Comparison of ENCODE assay signal across 17 cellular contexts in the genomic region with DNA sequence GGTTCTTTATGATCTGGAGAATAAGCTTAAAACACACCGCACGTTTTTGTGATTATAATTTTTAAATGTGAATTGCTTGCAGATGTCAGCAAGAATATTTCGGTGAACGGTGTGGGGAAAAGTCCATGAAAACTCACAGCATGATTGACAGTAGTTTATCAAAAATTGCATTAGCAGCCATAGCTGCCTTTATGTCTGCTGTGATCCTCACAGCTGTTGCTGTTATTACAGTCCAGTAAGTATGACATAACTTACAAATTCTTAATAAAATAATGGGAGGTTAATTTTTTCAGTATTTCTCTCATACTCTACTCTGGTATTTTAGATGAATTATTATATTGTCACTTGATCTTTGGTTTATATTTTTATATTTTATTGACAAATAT. TPM values are rescaled to one million over a fixed set of nuclear protein-coding genes. Genes with fewer than 3 reads are reported as not detected.
"Had no signal": no experiment of that assay in that cellular context is flagged by ENCODE, and none has a peak within 500 bp of the region (broad histone marks: within the 10 kb centered on the region; RNA-seq: fewer than 3 reads in every experiment).

No MANE protein-coding gene starts in this region.

- H3K27me3 ChIP-seq: esophagus muscularis mucosa, right atrium auricular region, suprapubic skin, upper lobe of left lung had no signal

- H3K4me3 ChIP-seq: esophagus muscularis mucosa, right atrium auricular region, suprapubic skin, upper lobe of left lung had no signal

- H3K27ac ChIP-seq: esophagus muscularis mucosa, suprapubic skin, upper lobe of left lung had no signal

- DNase-seq: activated CD4-positive, alpha-beta T cell treated with anti-CD3 and anti-CD28 coated beads, Interleukin-2, amount 50 U/mL, for 1 hour; activated CD4-positive, CD25-positive, alpha-beta regulatory T cell; activated naive CD4-positive, alpha-beta T cell; aorta; foreskin melanocyte; nephron progenitor cell; occipital lobe; small intestine; upper lobe of left lung had no signal

- FAIRE-seq: small intestine had no signal

- H3K27ac Mint-ChIP-seq: activated T-helper 1 cell treated with anti-CD3 and anti-CD28 coated beads, Interleukin-12 subunit alpha, Interleukin-12 subunit beta, Interleukin-2, Interleukin-4 antibody, amounts not matched to agents 30 ng/mL and 10 ng/mL and 1 ng/mL, durations not matched to agents 14 hours and 24 hours and 36 hours; nephron progenitor cell; progenitor cell of endocrine pancreas; stimulated activated naive CD8-positive, alpha-beta T cell treated with anti-CD3 and anti-CD28 coated beads, Interleukin-15, Interleukin-2, amounts not matched to agents 100 ng/mL and 50 ng/mL, for 24 hours had no signal

- H3K36me3 ChIP-seq: right atrium auricular region, suprapubic skin, upper lobe of left lung had no signal

- H3K4me3 Mint-ChIP-seq: activated T-helper 1 cell treated with anti-CD3 and anti-CD28 coated beads, Interleukin-12 subunit alpha, Interleukin-12 subunit beta, Interleukin-2, Interleukin-4 antibody, amounts not matched to agents 30 ng/mL and 10 ng/mL and 1 ng/mL, durations not matched to agents 14 hours and 24 hours and 36 hours; nephron progenitor cell; stimulated activated naive CD8-positive, alpha-beta T cell treated with anti-CD3 and anti-CD28 coated beads, Interleukin-15, Interleukin-2, amounts not matched to agents 100 ng/mL and 50 ng/mL, for 24 hours had no signal

- H3K9me3 ChIP-seq: esophagus muscularis mucosa, right atrium auricular region, suprapubic skin, upper lobe of left lung had no signal

- H3K9me3 Mint-ChIP-seq: activated T-helper 1 cell treated with anti-CD3 and anti-CD28 coated beads, Interleukin-12 subunit alpha, Interleukin-12 subunit beta, Interleukin-2, Interleukin-4 antibody, amounts not matched to agents 30 ng/mL and 10 ng/mL and 1 ng/mL, durations not matched to agents 14 hours and 24 hours and 36 hours; nephron progenitor cell; stimulated activated naive CD8-positive, alpha-beta T cell treated with anti-CD3 and anti-CD28 coated beads, Interleukin-15, Interleukin-2, amounts not matched to agents 100 ng/mL and 50 ng/mL, for 24 hours had no signal

- H3K4me1 ChIP-seq: right atrium auricular region had no signal

RNA-seq across cellular contexts. Expression of gene AREG, which starts 5.4 kb away (rescaled TPM):
- total RNA-seq: chondrocyte, liver, occipital lobe had no signal
